18 cellular contexts compared by ENCODE assay signal in the genomic region with DNA sequence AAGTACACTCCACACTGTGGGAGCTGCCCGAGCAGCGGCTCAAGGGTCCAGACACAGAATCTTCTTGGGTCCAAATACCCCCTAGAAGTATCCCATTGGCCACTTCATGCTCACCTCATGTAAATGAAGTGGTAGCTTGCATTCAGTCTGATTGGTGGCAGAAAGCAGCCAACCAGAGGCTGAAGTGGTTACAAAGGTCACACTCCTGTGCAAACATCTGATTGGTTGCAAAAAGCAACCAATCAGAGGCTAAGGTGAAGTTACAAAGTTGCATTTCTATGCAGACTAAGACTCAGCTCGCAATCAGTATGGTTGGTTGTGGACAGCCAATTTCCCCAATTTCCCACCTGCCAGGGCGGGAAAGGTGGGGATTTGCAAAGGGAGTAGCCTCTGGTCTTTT.
DNase-seq lines count a peak whose midpoint lies in the region; ATAC-seq, FAIRE-seq and TF ChIP-seq lines count a peak whose summit lies in the region.
"Had no signal": no experiment of that assay in that cellular context is flagged by ENCODE, and none has a peak within 500 bp of the region (broad histone marks: within the 10 kb centered on the region; RNA-seq: fewer than 3 reads in every experiment).

No MANE protein-coding gene starts in this region.

- ATAC-seq in HCT116 (peak; percentile 31; the same call in 1 of the 2 replicates), WTC11 (no peak), SK-N-SH treated with all-trans-retinoic acid at 6 μM for 48 hours (no peak)
- ATAC-seq: naive thymus-derived CD4-positive, alpha-beta T cell had no signal

- H4K20me1 ChIP-seq in HCT116 (ENCODE audit: insufficient read depth) (0 out of 2 replicates have a peak, but pooled peaks cover 6% of the 10 kb centered on the region), osteoblast (ENCODE audit: insufficient read depth, low read length) (no peaks in the 10 kb centered on the region)

- H3K27ac ChIP-seq in HCT116 (ENCODE audit: low read depth, low read length), result no peak overlapping the region
- H3K27ac ChIP-seq in osteoblast (ENCODE audit: low read depth, low read length), result no peak overlapping the region
- H3K27ac ChIP-seq: ascending aorta, pancreas had no signal

- H3K9me3 ChIP-seq in HCT116 (ENCODE audit: control insufficient read depth in 1 of 2, insufficient read depth in 1 of 2, low read depth in 1 of 2, low read length in 2 of 2), result no peaks in the 10 kb centered on the region
- no peaks in the 10 kb centered on the region for H3K9me3 ChIP-seq in osteoblast (ENCODE audit: low read depth, low read length)
- H3K9me3 ChIP-seq: ascending aorta, HAP-1, heart left ventricle, pancreas had no signal

- no peak for TF ChIP-seq RAD21 in HCT116 (IDR thresholded peaks at IDR 0.05; ENCODE audit: low read depth)

- H3K4me1 Mint-ChIP-seq in WTC11, result peaks cover 8% of the 10 kb centered on the region

- H3K4me3 Mint-ChIP-seq in WTC11, result no peak overlapping the region
- H3K4me3 Mint-ChIP-seq: naive thymus-derived CD4-positive, alpha-beta T cell had no signal

- H3K27me3 ChIP-seq in HCT116 (ENCODE audit: insufficient read depth, low read length), result no peaks in the 10 kb centered on the region
- no peaks in the 10 kb centered on the region for H3K27me3 ChIP-seq in osteoblast (ENCODE audit: insufficient read depth, low read length)
- H3K27me3 ChIP-seq: ascending aorta, heart left ventricle, pancreas had no signal

- no peak overlapping the region for H3K27ac Mint-ChIP-seq in WTC11

- no peak overlapping the region for H3K9ac ChIP-seq in HCT116 (ENCODE audit: low read length)

- RAD21 ChIA-PET in HCT116 (lab: Charles Lee; ENCODE audit: low non-redundant PET in 1 of 2, low total read pairs in 2 of 2, uncharacterized antibody in 2 of 2, unreplicated experiment in 2 of 2), result no interaction called here

- no TSS peak for BruUV-seq in HCT116 (replicated peaks; lab: Mats Ljungman, UMichigan)

- no peak for TF ChIP-seq CTCF in HCT116 (IDR thresholded peaks at IDR 0.05 in 2 of 3, conservative IDR thresholded peaks at IDR 0.05 in 1 of 3; ENCODE audit: borderline replicate concordance in 1 of 3, insufficient read depth in 1 of 3, low read depth in 2 of 3, low read length in 2 of 3)
- no peak for TF ChIP-seq CTCF in WTC11 (IDR thresholded peaks at IDR 0.05)
- no peak for TF ChIP-seq CTCF in osteoblast (IDR thresholded peaks at IDR 0.05; ENCODE audit: extremely low read depth, low read depth, low read length)

- H3K79me2 ChIP-seq in HCT116 (ENCODE audit: insufficient read depth, low read length) (peaks cover 15% of the 10 kb centered on the region; the same call in 1 of the 2 replicates), osteoblast (ENCODE audit: insufficient read depth, low read length) (no peaks in the 10 kb centered on the region)

- H3K36me3 Mint-ChIP-seq in WTC11, result peaks cover 23% of the 10 kb centered on the region

- in situ Hi-C loops in ACHN (cut with HindIII; ENCODE audit: low pct_ligation_motif_present, low pct_unique_long_range_greater_than_20kb, low sequenced_read_pairs), result no loop called here

- no peak overlapping the region for H2AFZ ChIP-seq in HCT116 (ENCODE audit: low read depth, low read length, poor library complexity, severe bottlenecking)
- no peak overlapping the region for H2AFZ ChIP-seq in osteoblast (ENCODE audit: low read length)

- H3K9me2 ChIP-seq in HCT116 (ENCODE audit: insufficient read depth), result no peaks in the 10 kb centered on the region

- DNase-seq in ACHN (peak; percentile 41), HCT116 (ENCODE audit: low read depth, low spot score) (no peak), WTC11 (ENCODE audit: low spot score) (no peak), osteoblast (ENCODE audit: insufficient read length, low spot score, missing footprints) (peak; percentile 44), 8988T (no peak), SW 1271 (lab: John Stamatoyannopoulos, UW) (no peak), HTR-8/SVneo (ENCODE audit: insufficient read length, low spot score) (no peak)
- DNase-seq: GDM1; heart left ventricle; naive thymus-derived CD4-positive, alpha-beta T cell; NCI-H146; NCI-H345; stimulated activated CD4-positive, alpha-beta T cell treated with anti-CD3 and anti-CD28 coated beads, Interleukin-2, amount 100 ng/mL, for 48 hours had no signal

- H3K4me2 ChIP-seq in HCT116 (ENCODE audit: low read length) (no peak overlapping the region), osteoblast (ENCODE audit: insufficient read depth, low read length) (no peak overlapping the region)

- H3K36me3 ChIP-seq in HCT116 (ENCODE audit: control insufficient read depth in 1 of 2, insufficient read depth in 2 of 2, low read length in 2 of 2), result peaks cover 22 to 53% of the 10 kb centered on the region in 2 experiments
- H3K36me3 ChIP-seq in osteoblast (ENCODE audit: insufficient read depth, low read length), result peaks cover 11% of the 10 kb centered on the region

- POLR2A ChIA-PET in HCT116 (lab: Charles Lee) (no interaction called here), WTC11 (lab: Charles Lee) (no interaction called here)

- H3K9me3 Mint-ChIP-seq in WTC11, result no peaks in the 10 kb centered on the region

- H3K4me1 ChIP-seq in HCT116 (ENCODE audit: control insufficient read depth in 1 of 2, insufficient read depth in 2 of 2, low read length in 2 of 2), result no peaks in the 10 kb centered on the region
- no peaks in the 10 kb centered on the region for H3K4me1 ChIP-seq in osteoblast (ENCODE audit: insufficient read depth, low read length)
- H3K4me1 ChIP-seq: ascending aorta, pancreas had no signal

- no peak for FAIRE-seq in HTR-8/SVneo (lab: Jason Lieb, UNC)
- FAIRE-seq: islet of Langerhans, pancreas had no signal

- CTCF ChIA-PET in HCT116 (lab: Charles Lee) (no interaction called here), WTC11 (lab: Charles Lee) (interaction anchor here (0.7 to 2.4 kb wide), 39 partner anchors 8 to 465 kb away, joined by 3 to 30 read pairs (median 5); a partner anchor contains a TSS)

- H3K27me3 Mint-ChIP-seq in WTC11 (ENCODE audit: low read depth), result no peaks in the 10 kb centered on the region
- H3K27me3 Mint-ChIP-seq: naive thymus-derived CD4-positive, alpha-beta T cell had no signal

- TF ChIP-seq POLR2A in HCT116 (IDR thresholded peaks at IDR 0.05; ENCODE audit: borderline replicate concordance, extremely low read depth, insufficient read depth, insufficient read length), result no peak

- intact Hi-C loops in HCT116 (cut with micrococcal nuclease), result loop anchor here (10.0 kb wide), 2 partner anchors 164 to 844 kb away; no protein-coding TSS in a partner anchor

- H3K4me3 ChIP-seq in HCT116 (replicated peaks in 1 of 2; ENCODE audit: low read depth in 1 of 2, low read length in 2 of 2), result no peak overlapping the region
- no peak overlapping the region for H3K4me3 ChIP-seq in osteoblast (ENCODE audit: insufficient read depth, low read length)
- H3K4me3 ChIP-seq: ascending aorta, HAP-1, heart left ventricle, pancreas had no signal

TF ChIP-seq in HCT116, 20 proteins besides CTCF, POLR2A, EP300 and RAD21 (continues in another document):
- TF ChIP-seq EZH2phosphoT487 (IDR thresholded peaks at IDR 0.05; ENCODE audit: borderline replicate concordance) (no peak), SP1 (IDR thresholded peaks at IDR 0.05; ENCODE audit: low read depth) (no peak), SRF (IDR thresholded peaks at IDR 0.05; ENCODE audit: low read depth) (no peak), TCF7L2 (IDR thresholded peaks at IDR 0.05; ENCODE audit: borderline replicate concordance, extremely low read depth, insufficient read depth, insufficient read length) (no peak), POLR2AphosphoS5 (IDR thresholded peaks at IDR 0.05; ENCODE audit: low read depth, low read length) (no peak), EZH2 (IDR thresholded peaks at IDR 0.05) (no peak)
- TF ChIP-seq, protein P1, sequence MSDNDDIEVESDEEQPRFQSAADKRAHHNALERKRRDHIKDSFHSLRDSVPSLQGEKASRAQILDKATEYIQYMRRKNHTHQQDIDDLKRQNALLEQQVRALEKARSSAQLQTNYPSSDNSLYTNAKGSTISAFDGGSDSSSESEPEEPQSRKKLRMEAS (IDR thresholded peaks at IDR 0.05), result no peak

TF ChIP-seq in WTC11, 78 proteins besides CTCF, POLR2A, EP300 and RAD21:
- peak; percentile 57 for TF ChIP-seq NFYB (CRISPR knock-in tag; conservative IDR thresholded peaks at IDR 0.05; ENCODE audit: low read depth)
- TF ChIP-seq EMX1 (CRISPR knock-in tag; IDR thresholded peaks at IDR 0.05), result no peak
- TF ChIP-seq ZNF219 (CRISPR knock-in tag; IDR thresholded peaks at IDR 0.05; ENCODE audit: borderline replicate concordance), result no peak

TF ChIP-seq in SK-N-SH treated with all-trans-retinoic acid at 6 μM for 48 hours, 23 proteins besides CTCF, POLR2A, EP300 and RAD21 (continues in another document):
- no peak for TF ChIP-seq ZNF565 (CRISPR knock-in tag; conservative IDR thresholded peaks at IDR 0.05; ENCODE audit: low read depth)
- TF ChIP-seq CSDC2 (CRISPR knock-in tag; IDR thresholded peaks at IDR 0.05), result no peak
- TF ChIP-seq ESRRG (CRISPR knock-in tag; IDR thresholded peaks at IDR 0.05), result no peak
- TF ChIP-seq ZNF8 (CRISPR knock-in tag; IDR thresholded peaks at IDR 0.05), result no peak
- TF ChIP-seq, protein P2, sequence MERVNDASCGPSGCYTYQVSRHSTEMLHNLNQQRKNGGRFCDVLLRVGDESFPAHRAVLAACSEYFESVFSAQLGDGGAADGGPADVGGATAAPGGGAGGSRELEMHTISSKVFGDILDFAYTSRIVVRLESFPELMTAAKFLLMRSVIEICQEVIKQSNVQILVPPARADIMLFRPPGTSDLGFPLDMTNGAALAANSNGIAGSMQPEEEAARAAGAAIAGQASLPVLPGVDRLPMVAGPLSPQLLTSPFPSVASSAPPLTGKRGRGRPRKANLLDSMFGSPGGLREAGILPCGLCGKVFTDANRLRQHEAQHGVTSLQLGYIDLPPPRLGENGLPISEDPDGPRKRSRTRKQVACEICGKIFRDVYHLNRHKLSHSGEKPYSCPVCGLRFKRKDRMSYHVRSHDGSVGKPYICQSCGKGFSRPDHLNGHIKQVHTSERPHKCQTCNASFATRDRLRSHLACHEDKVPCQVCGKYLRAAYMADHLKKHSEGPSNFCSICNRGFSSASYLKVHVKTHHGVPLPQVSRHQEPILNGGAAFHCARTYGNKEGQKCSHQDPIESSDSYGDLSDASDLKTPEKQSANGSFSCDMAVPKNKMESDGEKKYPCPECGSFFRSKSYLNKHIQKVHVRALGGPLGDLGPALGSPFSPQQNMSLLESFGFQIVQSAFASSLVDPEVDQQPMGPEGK (CRISPR knock-in tag; IDR thresholded peaks at IDR 0.05; ENCODE audit: borderline replicate concordance), result no peak
- TF ChIP-seq ISL1 (CRISPR knock-in tag; IDR thresholded peaks at IDR 0.05), result no peak

Comparison
In these comparisons a context has a peak if more than half of its experiments do, and no peak if none do; other contexts are left out.
1. DNase-seq: peak in ACHN (single experiment) and osteoblast (single experiment); none in HCT116 (single experiment), WTC11 (single experiment), 8988T (single experiment), SW 1271 (0 of 2) and HTR-8/SVneo (single experiment).